Comparison of ENCODE assay signal across 2 cellular contexts in the genomic region with DNA sequence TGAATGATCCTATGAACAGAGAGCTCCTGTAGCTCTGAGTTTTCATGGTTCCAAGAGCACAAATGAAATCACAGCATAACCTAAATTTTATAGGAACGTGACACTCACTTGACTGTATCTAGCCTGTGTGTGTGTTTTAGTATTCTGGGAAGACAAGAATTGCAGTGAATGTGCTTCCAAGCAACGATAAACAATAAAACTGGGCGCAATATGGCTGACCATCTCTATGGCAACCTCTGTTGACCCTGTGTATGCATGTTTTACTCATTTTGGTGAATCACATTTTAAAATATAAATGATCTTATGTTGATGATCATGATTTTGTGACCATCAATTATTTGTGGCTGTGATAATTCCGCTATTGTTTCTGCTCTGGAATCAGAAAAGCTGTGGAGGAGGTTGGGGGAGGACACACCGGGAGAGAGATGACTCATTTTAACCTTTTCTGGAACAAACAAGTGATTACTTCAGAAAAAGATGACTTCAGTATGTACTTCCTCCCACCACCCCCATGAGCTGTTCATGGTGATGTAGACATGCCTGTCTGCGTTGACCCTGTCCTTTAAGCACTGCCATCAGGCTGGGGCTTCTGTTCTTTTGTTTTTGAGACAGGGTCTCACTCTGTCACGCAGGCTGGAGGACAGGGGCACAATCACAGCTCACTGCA.
TF ChIP-seq lines count a peak whose summit lies in the region.

No MANE protein-coding gene starts in this region.

TF ChIP-seq in IMR-90, 13 proteins besides CTCF, POLR2A, EP300 and RAD21:
- TF ChIP-seq FOS (IDR thresholded peaks at IDR 0.05; ENCODE audit: low read depth, low read length) (peak; percentile 45; the same call in 1 of the 2 replicates), USF2 (IDR thresholded peaks at IDR 0.05; ENCODE audit: low read depth, low read length) (no peak), RCOR1 (IDR thresholded peaks at IDR 0.05; ENCODE audit: insufficient replicate concordance, low read length) (no peak), BHLHE40 (IDR thresholded peaks at IDR 0.05; ENCODE audit: low read depth, low read length) (peak; percentile 17; the same call in 1 of the 2 replicates), MXI1 (IDR thresholded peaks at IDR 0.05; ENCODE audit: borderline replicate concordance, low read depth, low read length) (no peak), SMC3 (IDR thresholded peaks at IDR 0.05; ENCODE audit: low read depth, low read length) (no peak), CHD1 (IDR thresholded peaks at IDR 0.05; ENCODE audit: low read depth, low read length) (no peak), CEBPB (IDR thresholded peaks at IDR 0.05; ENCODE audit: low read depth, low read length) (no peak), RFX5 (IDR thresholded peaks at IDR 0.05; ENCODE audit: low read depth, low read length) (no peak)

TF ChIP-seq in HepG2, 621 proteins besides CTCF, POLR2A, EP300 and RAD21:
- TF ChIP-seq FOXA3 (CRISPR knock-in tag; IDR thresholded peaks at IDR 0.05), result no peak
- TF ChIP-seq HNF4G (IDR thresholded peaks at IDR 0.05; ENCODE audit: borderline replicate concordance, low read depth, low read length), result no peak
- no peak for TF ChIP-seq HNF4G (CRISPR knock-in tag; IDR thresholded peaks at IDR 0.05; ENCODE audit: borderline replicate concordance, low read depth)
- TF ChIP-seq, protein P1, sequence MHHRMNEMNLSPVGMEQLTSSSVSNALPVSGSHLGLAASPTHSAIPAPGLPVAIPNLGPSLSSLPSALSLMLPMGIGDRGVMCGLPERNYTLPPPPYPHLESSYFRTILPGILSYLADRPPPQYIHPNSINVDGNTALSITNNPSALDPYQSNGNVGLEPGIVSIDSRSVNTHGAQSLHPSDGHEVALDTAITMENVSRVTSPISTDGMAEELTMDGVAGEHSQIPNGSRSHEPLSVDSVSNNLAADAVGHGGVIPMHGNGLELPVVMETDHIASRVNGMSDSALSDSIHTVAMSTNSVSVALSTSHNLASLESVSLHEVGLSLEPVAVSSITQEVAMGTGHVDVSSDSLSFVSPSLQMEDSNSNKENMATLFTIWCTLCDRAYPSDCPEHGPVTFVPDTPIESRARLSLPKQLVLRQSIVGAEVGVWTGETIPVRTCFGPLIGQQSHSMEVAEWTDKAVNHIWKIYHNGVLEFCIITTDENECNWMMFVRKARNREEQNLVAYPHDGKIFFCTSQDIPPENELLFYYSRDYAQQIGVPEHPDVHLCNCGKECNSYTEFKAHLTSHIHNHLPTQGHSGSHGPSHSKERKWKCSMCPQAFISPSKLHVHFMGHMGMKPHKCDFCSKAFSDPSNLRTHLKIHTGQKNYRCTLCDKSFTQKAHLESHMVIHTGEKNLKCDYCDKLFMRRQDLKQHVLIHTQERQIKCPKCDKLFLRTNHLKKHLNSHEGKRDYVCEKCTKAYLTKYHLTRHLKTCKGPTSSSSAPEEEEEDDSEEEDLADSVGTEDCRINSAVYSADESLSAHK (CRISPR knock-in tag; IDR thresholded peaks at IDR 0.05; ENCODE audit: borderline replicate concordance), result no peak
- no peak for TF ChIP-seq DR1 (CRISPR knock-in tag; IDR thresholded peaks at IDR 0.05)
- TF ChIP-seq, protein P2, sequence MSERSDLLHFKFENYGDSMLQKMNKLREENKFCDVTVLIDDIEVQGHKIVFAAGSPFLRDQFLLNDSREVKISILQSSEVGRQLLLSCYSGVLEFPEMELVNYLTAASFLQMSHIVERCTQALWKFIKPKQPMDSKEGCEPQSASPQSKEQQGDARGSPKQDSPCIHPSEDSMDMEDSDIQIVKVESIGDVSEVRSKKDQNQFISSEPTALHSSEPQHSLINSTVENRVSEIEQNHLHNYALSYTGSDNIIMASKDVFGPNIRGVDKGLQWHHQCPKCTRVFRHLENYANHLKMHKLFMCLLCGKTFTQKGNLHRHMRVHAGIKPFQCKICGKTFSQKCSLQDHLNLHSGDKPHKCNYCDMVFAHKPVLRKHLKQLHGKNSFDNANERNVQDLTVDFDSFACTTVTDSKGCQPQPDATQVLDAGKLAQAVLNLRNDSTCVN (CRISPR knock-in tag; IDR thresholded peaks at IDR 0.05; ENCODE audit: borderline replicate concordance), result 0 out of 2 replicates have a peak, but pooled peaks have one; percentile 30
- no peak for TF ChIP-seq NR2F6 (IDR thresholded peaks at IDR 0.05)
- TF ChIP-seq NR2F6 (CRISPR knock-in tag; IDR thresholded peaks at IDR 0.05), result no peak
- TF ChIP-seq FIP1L1 (IDR thresholded peaks at IDR 0.05; ENCODE audit: borderline replicate concordance, insufficient read depth, low read depth, low read length), result no peak
- TF ChIP-seq ESRRA (CRISPR knock-in tag; IDR thresholded peaks at IDR 0.05; ENCODE audit: low read depth), result no peak
- TF ChIP-seq ZNF331 (CRISPR knock-in tag; IDR thresholded peaks at IDR 0.05), result no peak
- TF ChIP-seq, protein P3, sequence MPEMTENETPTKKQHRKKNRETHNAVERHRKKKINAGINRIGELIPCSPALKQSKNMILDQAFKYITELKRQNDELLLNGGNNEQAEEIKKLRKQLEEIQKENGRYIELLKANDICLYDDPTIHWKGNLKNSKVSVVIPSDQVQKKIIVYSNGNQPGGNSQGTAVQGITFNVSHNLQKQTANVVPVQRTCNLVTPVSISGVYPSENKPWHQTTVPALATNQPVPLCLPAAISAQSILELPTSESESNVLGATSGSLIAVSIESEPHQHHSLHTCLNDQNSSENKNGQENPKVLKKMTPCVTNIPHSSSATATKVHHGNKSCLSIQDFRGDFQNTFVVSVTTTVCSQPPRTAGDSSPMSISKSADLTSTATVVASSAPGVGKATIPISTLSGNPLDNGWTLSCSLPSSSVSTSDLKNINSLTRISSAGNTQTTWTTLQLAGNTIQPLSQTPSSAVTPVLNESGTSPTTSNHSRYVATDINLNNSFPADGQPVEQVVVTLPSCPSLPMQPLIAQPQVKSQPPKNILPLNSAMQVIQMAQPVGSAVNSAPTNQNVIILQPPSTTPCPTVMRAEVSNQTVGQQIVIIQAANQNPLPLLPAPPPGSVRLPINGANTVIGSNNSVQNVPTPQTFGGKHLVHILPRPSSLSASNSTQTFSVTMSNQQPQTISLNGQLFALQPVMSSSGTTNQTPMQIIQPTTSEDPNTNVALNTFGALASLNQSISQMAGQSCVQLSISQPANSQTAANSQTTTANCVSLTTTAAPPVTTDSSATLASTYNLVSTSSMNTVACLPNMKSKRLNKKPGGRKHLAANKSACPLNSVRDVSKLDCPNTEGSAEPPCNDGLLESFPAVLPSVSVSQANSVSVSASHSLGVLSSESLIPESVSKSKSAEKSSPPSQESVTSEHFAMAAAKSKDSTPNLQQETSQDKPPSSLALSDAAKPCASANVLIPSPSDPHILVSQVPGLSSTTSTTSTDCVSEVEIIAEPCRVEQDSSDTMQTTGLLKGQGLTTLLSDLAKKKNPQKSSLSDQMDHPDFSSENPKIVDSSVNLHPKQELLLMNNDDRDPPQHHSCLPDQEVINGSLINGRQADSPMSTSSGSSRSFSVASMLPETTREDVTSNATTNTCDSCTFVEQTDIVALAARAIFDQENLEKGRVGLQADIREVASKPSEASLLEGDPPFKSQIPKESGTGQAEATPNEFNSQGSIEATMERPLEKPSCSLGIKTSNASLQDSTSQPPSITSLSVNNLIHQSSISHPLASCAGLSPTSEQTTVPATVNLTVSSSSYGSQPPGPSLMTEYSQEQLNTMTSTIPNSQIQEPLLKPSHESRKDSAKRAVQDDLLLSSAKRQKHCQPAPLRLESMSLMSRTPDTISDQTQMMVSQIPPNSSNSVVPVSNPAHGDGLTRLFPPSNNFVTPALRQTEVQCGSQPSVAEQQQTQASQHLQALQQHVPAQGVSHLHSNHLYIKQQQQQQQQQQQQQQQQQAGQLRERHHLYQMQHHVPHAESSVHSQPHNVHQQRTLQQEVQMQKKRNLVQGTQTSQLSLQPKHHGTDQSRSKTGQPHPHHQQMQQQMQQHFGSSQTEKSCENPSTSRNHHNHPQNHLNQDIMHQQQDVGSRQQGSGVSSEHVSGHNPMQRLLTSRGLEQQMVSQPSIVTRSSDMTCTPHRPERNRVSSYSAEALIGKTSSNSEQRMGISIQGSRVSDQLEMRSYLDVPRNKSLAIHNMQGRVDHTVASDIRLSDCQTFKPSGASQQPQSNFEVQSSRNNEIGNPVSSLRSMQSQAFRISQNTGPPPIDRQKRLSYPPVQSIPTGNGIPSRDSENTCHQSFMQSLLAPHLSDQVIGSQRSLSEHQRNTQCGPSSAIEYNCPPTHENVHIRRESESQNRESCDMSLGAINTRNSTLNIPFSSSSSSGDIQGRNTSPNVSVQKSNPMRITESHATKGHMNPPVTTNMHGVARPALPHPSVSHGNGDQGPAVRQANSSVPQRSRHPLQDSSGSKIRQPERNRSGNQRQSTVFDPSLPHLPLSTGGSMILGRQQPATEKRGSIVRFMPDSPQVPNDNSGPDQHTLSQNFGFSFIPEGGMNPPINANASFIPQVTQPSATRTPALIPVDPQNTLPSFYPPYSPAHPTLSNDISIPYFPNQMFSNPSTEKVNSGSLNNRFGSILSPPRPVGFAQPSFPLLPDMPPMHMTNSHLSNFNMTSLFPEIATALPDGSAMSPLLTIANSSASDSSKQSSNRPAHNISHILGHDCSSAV (CRISPR knock-in tag; IDR thresholded peaks at IDR 0.05; ENCODE audit: borderline replicate concordance), result no peak
- no peak for TF ChIP-seq ZNF773 (CRISPR knock-in tag; IDR thresholded peaks at IDR 0.05; ENCODE audit: borderline replicate concordance)
- TF ChIP-seq FOSL2 (CRISPR knock-in tag; IDR thresholded peaks at IDR 0.05), result peak; percentile 70
- no peak for TF ChIP-seq HNF4A (CRISPR knock-in tag; IDR thresholded peaks at IDR 0.05)
- TF ChIP-seq, protein P4, sequence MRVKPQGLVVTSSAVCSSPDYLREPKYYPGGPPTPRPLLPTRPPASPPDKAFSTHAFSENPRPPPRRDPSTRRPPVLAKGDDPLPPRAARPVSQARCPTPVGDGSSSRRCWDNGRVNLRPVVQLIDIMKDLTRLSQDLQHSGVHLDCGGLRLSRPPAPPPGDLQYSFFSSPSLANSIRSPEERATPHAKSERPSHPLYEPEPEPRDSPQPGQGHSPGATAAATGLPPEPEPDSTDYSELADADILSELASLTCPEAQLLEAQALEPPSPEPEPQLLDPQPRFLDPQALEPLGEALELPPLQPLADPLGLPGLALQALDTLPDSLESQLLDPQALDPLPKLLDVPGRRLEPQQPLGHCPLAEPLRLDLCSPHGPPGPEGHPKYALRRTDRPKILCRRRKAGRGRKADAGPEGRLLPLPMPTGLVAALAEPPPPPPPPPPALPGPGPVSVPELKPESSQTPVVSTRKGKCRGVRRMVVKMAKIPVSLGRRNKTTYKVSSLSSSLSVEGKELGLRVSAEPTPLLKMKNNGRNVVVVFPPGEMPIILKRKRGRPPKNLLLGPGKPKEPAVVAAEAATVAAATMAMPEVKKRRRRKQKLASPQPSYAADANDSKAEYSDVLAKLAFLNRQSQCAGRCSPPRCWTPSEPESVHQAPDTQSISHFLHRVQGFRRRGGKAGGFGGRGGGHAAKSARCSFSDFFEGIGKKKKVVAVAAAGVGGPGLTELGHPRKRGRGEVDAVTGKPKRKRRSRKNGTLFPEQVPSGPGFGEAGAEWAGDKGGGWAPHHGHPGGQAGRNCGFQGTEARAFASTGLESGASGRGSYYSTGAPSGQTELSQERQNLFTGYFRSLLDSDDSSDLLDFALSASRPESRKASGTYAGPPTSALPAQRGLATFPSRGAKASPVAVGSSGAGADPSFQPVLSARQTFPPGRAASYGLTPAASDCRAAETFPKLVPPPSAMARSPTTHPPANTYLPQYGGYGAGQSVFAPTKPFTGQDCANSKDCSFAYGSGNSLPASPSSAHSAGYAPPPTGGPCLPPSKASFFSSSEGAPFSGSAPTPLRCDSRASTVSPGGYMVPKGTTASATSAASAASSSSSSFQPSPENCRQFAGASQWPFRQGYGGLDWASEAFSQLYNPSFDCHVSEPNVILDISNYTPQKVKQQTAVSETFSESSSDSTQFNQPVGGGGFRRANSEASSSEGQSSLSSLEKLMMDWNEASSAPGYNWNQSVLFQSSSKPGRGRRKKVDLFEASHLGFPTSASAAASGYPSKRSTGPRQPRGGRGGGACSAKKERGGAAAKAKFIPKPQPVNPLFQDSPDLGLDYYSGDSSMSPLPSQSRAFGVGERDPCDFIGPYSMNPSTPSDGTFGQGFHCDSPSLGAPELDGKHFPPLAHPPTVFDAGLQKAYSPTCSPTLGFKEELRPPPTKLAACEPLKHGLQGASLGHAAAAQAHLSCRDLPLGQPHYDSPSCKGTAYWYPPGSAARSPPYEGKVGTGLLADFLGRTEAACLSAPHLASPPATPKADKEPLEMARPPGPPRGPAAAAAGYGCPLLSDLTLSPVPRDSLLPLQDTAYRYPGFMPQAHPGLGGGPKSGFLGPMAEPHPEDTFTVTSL (CRISPR knock-in tag; IDR thresholded peaks at IDR 0.05; ENCODE audit: borderline replicate concordance), result no peak
- no peak for TF ChIP-seq KLF9 (CRISPR knock-in tag; IDR thresholded peaks at IDR 0.05; ENCODE audit: low read depth)
- no peak for TF ChIP-seq ZNF460 (CRISPR knock-in tag; IDR thresholded peaks at IDR 0.05; ENCODE audit: borderline replicate concordance)
- no peak for TF ChIP-seq ZNF747 (CRISPR knock-in tag; IDR thresholded peaks at IDR 0.05; ENCODE audit: borderline replicate concordance)
- TF ChIP-seq TOE1 (CRISPR knock-in tag; IDR thresholded peaks at IDR 0.05), result no peak
- TF ChIP-seq ARHGAP35 (CRISPR knock-in tag; IDR thresholded peaks at IDR 0.05; ENCODE audit: borderline replicate concordance), result no peak
- 0 out of 2 replicates have a peak, but pooled peaks have one; percentile 38 for TF ChIP-seq ZBTB21 (CRISPR knock-in tag; IDR thresholded peaks at IDR 0.05)
